Comparison of ENCODE assay signal across 8 cellular contexts in the genomic region with DNA sequence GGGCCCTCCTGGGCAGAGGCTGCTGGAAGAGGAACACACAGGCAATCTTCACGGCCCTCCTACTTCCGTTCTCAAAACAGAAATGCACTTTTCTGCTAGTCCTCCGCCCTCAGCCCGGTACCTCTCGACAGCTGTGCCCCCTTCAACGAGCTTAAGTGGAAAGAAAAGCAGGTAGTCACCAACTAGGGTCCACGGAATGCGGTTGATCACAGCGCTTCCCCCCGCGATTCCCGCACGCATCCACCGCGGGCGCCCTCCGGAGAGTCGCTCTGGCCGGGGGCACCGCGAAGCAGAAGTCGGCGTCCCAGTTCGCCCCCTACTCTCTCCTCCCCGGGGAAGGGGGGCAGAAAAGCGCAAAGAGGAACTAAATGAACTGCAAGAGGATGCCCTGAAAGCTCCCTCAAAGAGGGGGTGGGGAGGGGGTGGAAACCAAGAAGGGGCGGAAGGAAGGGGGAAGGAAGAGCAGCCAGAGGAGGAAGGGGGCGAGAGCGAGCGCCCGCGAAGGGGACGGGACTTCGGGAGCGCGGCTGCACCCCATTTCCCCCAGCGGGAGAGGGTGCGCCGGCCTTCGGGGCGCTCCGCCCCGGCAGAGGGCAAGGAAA. TPM values are rescaled to one million over a fixed set of nuclear protein-coding genes. Genes with fewer than 3 reads are reported as not detected.
DNase-seq lines count a peak whose midpoint lies in the region; ATAC-seq, FAIRE-seq and TF ChIP-seq lines count a peak whose summit lies in the region.

No MANE protein-coding gene starts in this region.

- H3K4me1 ChIP-seq in H1 (replicated peaks in 1 of 4; ENCODE audit: control insufficient read depth in 3 of 4, insufficient read depth in 4 of 4, low read length in 3 of 4), result peaks cover 5 to 16% (median 8%) of the 10 kb centered on the region in 4 experiments; a peak in 5 of 7 replicates

- H2BK5ac ChIP-seq in H1 (ENCODE audit: low read depth, low read length), result peak overlapping the region; percentile 35

- no peak overlapping the region for H2BK120ac ChIP-seq in H1 (replicated peaks; ENCODE audit: low read depth, low read length)

- H2AFZ ChIP-seq in H1 (ENCODE audit: low read length), result peak overlapping the region; percentile 27; the same call in 1 of the 2 replicates

- POLR2A ChIA-PET in H1 (lab: Charles Lee; ENCODE audit: partially characterized antibody), result interaction anchor here (1.1 to 2.9 kb wide), 3 partner anchors 8 to 171 kb away, joined by 4 to 13 read pairs (median 5); partner anchors contain the start of genes PPP1R2 and XXYLT1

- H3K9ac ChIP-seq in H1 (replicated peaks in 1 of 4; ENCODE audit: extremely low read depth in 1 of 4, low read depth in 3 of 4, low read length in 3 of 4), result peak overlapping the region; percentile 65 to 88 (median 72)

- peak overlapping the region; percentile 68 to 96 for H3K4me2 ChIP-seq in H1 (ENCODE audit: insufficient read depth in 1 of 2, low read depth in 2 of 2, low read length in 2 of 2)

- H3K18ac ChIP-seq in H1 (ENCODE audit: extremely low read depth, low read length), result peak overlapping the region; percentile 32; the same call in 1 of the 2 replicates

- ATAC-seq in HG02759 (IDR thresholded peaks at IDR 0.05; ENCODE audit: unreplicated experiment), result peak; percentile 8

- no peaks in the 10 kb centered on the region for H3K36me3 ChIP-seq in H1 (ENCODE audit: control insufficient read depth in 2 of 4, insufficient read depth in 4 of 4, low read length in 3 of 4)

- H3K14ac ChIP-seq in H1 (ENCODE audit: insufficient read length), result no peak overlapping the region

- no peak overlapping the region for H2BK12ac ChIP-seq in H1 (ENCODE audit: low read depth, low read length)

- no peak overlapping the region for H3K4ac ChIP-seq in H1 (replicated peaks; ENCODE audit: insufficient read length, low read depth, low read length)

- peak; percentile 30 for DNase-seq in NCI-H345 treated with DMSO at 0.1 percent for 48 hours (lab: John Stamatoyannopoulos, UW; ENCODE audit: unreplicated experiment)
- DNase-seq in activated CD8-positive, alpha-beta memory T cell treated with anti-CD3 and anti-CD28 coated beads for 48 hours (ENCODE audit: low read depth in 2 of 3, low spot score in 2 of 3), result peak; percentile 10 to 25 (median 23)
- DNase-seq in H1 (ENCODE audit: low read depth in 1 of 2, low spot score in 2 of 2), result peak in 1 of 2 experiments; percentile 51
- DNase-seq in midbrain (lab: John Stamatoyannopoulos, UW), result peak; percentile 56
- DNase-seq in stimulated activated CD8-positive, alpha-beta memory T cell treated with anti-CD3 and anti-CD28 coated beads, Interleukin-2, amount 100 ng/mL, for 1 hour (ENCODE audit: low read depth in 2 of 2), result peak; percentile 2 to 23
- no peak for DNase-seq in NCI-H510A treated with DMSO at 0.1 percent for 48 hours (lab: John Stamatoyannopoulos, UW)

- no peak overlapping the region for H2BK15ac ChIP-seq in H1 (ENCODE audit: low read length)

- CTCF ChIA-PET in H1 (lab: Charles Lee; ENCODE audit: partially characterized antibody), result interaction anchor here (1.5 kb wide), 1 partner anchor 54 kb away, joined by 4 read pairs; no protein-coding TSS in a partner anchor

- H4K91ac ChIP-seq in H1 (replicated peaks; ENCODE audit: insufficient read length, low read length), result no peak overlapping the region

- no peak overlapping the region for H2BK20ac ChIP-seq in H1 (ENCODE audit: low read length)

- no peaks in the 10 kb centered on the region for H3K27me3 ChIP-seq in H1 (replicated peaks in 1 of 4; ENCODE audit: control insufficient read depth in 3 of 4, extremely low read depth in 1 of 4, insufficient read depth in 3 of 4, low read length in 3 of 4)

- no peak overlapping the region for H3K56ac ChIP-seq in H1 (replicated peaks; ENCODE audit: insufficient read length, low read depth, low read length)

- no peaks in the 10 kb centered on the region for H3K9me3 ChIP-seq in H1 (ENCODE audit: insufficient read depth in 2 of 2, low read depth in 1 of 2, low read length in 1 of 2)

- 0% methylated on average over 23 of the region's 43 CpGs; no CpG with 5 or more reads in 1 of the 2 experiments for WGBS in H1 (ENCODE audit: extremely low coverage in 1 of 2, insufficient coverage in 1 of 2, insufficient read length in 1 of 2, insufficient replicate concordance in 2 of 2, low coverage in 1 of 2, low lambda C conversion rate in 2 of 2, missing lambda C conversion rate in 1 of 2), 2 experiments

- H3K27ac ChIP-seq in H1 (ENCODE audit: low read depth, low read length), result 0 out of 2 replicates have a peak overlapping the region, but pooled peaks have one; percentile 53

- H3K23ac ChIP-seq in H1 (ENCODE audit: insufficient read length), result no peak overlapping the region

- H4K5ac ChIP-seq in H1 (ENCODE audit: insufficient read length, low read depth, low read length), result peak overlapping the region; percentile 15

- H3K23me2 ChIP-seq in H1 (ENCODE audit: low read depth, low read length), result peaks cover 8% of the 10 kb centered on the region

- H3K79me2 ChIP-seq in H1 (ENCODE audit: control insufficient read depth in 1 of 2, insufficient read depth in 2 of 2, low read length in 2 of 2), result peaks cover 0 to 45% of the 10 kb centered on the region in 2 experiments; a peak in 2 of 4 replicates

- peak overlapping the region; percentile 98 for H3K4me3 ChIP-seq in GM12875 (ENCODE audit: low read depth, low read length)
- peak overlapping the region; percentile 75 to 89 (median 88) for H3K4me3 ChIP-seq in H1 (ENCODE audit: extremely low read depth in 1 of 4, insufficient read depth in 2 of 4, low read depth in 3 of 4, low read length in 4 of 4)

- no peak for TF ChIP-seq POLR2A in H1 (IDR thresholded peaks at IDR 0.05; ENCODE audit: control extremely low read depth in 1 of 2, low read depth in 2 of 2, low read length in 2 of 2)

- H4K8ac ChIP-seq in H1 (ENCODE audit: extremely low read depth, insufficient read depth, low read length), result peak overlapping the region; percentile 93

- TF ChIP-seq RAD21 in H1 (IDR thresholded peaks at IDR 0.05 in 1 of 2, conservative IDR thresholded peaks at IDR 0.05 in 1 of 2; ENCODE audit: low read depth in 2 of 2, low read length in 2 of 2), result peak in 1 of 2 experiments; percentile 4; a peak in 1 of 4 replicates

- TF ChIP-seq EP300 in H1 (IDR thresholded peaks at IDR 0.05; ENCODE audit: borderline replicate concordance in 1 of 2, low read depth in 2 of 2, low read length in 2 of 2), result no peak

- H3K79me1 ChIP-seq in H1 (ENCODE audit: low read depth, low read length), result peaks cover 4% of the 10 kb centered on the region

- no peak overlapping the region for H2AK5ac ChIP-seq in H1 (ENCODE audit: low read depth, low read length)

- no peak for TF ChIP-seq CTCF in GM12875 (IDR thresholded peaks at IDR 0.05; ENCODE audit: borderline replicate concordance, insufficient read depth, low read depth, low read length)
- TF ChIP-seq CTCF in H1 (IDR thresholded peaks at IDR 0.05; ENCODE audit: control extremely low read depth in 1 of 3, insufficient read depth in 1 of 3, low read depth in 1 of 3, low read length in 3 of 3), result no peak

- peaks cover 0 to 6% of the 10 kb centered on the region in 2 experiments for H4K20me1 ChIP-seq in H1 (replicated peaks in 1 of 2; ENCODE audit: control insufficient read depth in 1 of 2, insufficient read depth in 2 of 2, low read length in 2 of 2)

- FAIRE-seq in H1 (lab: Jason Lieb, UNC), result no peak

TF ChIP-seq in H1, 55 proteins besides CTCF, POLR2A, EP300 and RAD21:
- TF ChIP-seq SRF (IDR thresholded peaks at IDR 0.05; ENCODE audit: low read depth, low read length), result no peak
- no peak for TF ChIP-seq GABPA (IDR thresholded peaks at IDR 0.05; ENCODE audit: borderline replicate concordance, insufficient read depth, low read length)
- TF ChIP-seq JUND (IDR thresholded peaks at IDR 0.05; ENCODE audit: low read length), result no peak
- no peak for TF ChIP-seq POLR2AphosphoS5 (IDR thresholded peaks at IDR 0.05; ENCODE audit: low read depth, low read length)
- no peak for TF ChIP-seq RFX5 (IDR thresholded peaks at IDR 0.05; ENCODE audit: borderline replicate concordance, low read depth, low read length)
- TF ChIP-seq BACH1 (IDR thresholded peaks at IDR 0.05; ENCODE audit: low read length), result no peak
- no peak for TF ChIP-seq RNF2 (IDR thresholded peaks at IDR 0.05; ENCODE audit: borderline replicate concordance, low read depth, low read length, missing control alignments, poor library complexity, severe bottlenecking)
- no peak for TF ChIP-seq SIN3A (conservative IDR thresholded peaks at IDR 0.05 in 1 of 2, IDR thresholded peaks at IDR 0.05 in 1 of 2; ENCODE audit: low read depth in 1 of 2, low read length in 2 of 2)
- no peak for TF ChIP-seq CREB1 (IDR thresholded peaks at IDR 0.05)
- no peak for TF ChIP-seq TAF1 (IDR thresholded peaks at IDR 0.05; ENCODE audit: low read depth, low read length)
- TF ChIP-seq BCL11A (IDR thresholded peaks at IDR 0.05; ENCODE audit: low read depth in 2 of 2, low read length in 2 of 2), result no peak
- TF ChIP-seq HDAC2 (IDR thresholded peaks at IDR 0.05; ENCODE audit: borderline replicate concordance in 1 of 2, low read depth in 2 of 2, low read length in 2 of 2), result no peak
- TF ChIP-seq CTBP2 (IDR thresholded peaks at IDR 0.05; ENCODE audit: borderline replicate concordance, insufficient read depth, insufficient read length, low read length), result no peak
- TF ChIP-seq CHD2 (IDR thresholded peaks at IDR 0.05; ENCODE audit: low read length), result no peak
- TF ChIP-seq KDM5A (IDR thresholded peaks at IDR 0.05; ENCODE audit: low read length), result no peak
- TF ChIP-seq CBX8 (IDR thresholded peaks at IDR 0.05; ENCODE audit: borderline replicate concordance, low read depth, low read length), result no peak

RNA-seq across cellular contexts. Expression of gene ACAP2, which starts 0.7 kb away (rescaled TPM):
- total RNA-seq in H1 (2021; fragmentation: NEBNext Ultra II Directional; extraction: Animal tissue kit (Norgen Biotek cat#: 25700)), result 35.1 and 37.3 TPM in 2 replicates
- polyA plus RNA-seq in H1 (2011; rRNA removed), result 5.6 and 7.7 TPM in 2 replicates
- polyA plus RNA-seq in H1 (2011; cell fraction: cytosol; rRNA removed), result 10.5 TPM
- 7.2 TPM for polyA plus RNA-seq in H1 (2011; cell fraction: nucleus; rRNA removed)
- polyA plus RNA-seq in H1 (2012, experiment 1 of 2), result 7.3 to 17.6 TPM (median 11.4 TPM) in 4 replicates
- 0.59 TPM for polyA plus RNA-seq in H1 (2012, experiment 2 of 2)
- 18.2 TPM for polyA plus RNA-seq in H1 (2013, experiment 1 of 2)
- 16.6 TPM for polyA plus RNA-seq in H1 (2013, experiment 2 of 2)
- polyA minus RNA-seq in H1 (2011; rRNA and poly(A)+ RNA removed), result 30.3 and 42.8 TPM in 2 replicates
- 31.2 TPM for polyA minus RNA-seq in H1 (2011; cell fraction: cytosol; rRNA and poly(A)+ RNA removed)
- 53.4 TPM for polyA minus RNA-seq in H1 (2011; cell fraction: nucleus; rRNA and poly(A)+ RNA removed)
